ENCODE assay signal across 9 cellular contexts in genomic region chr18:36274296-36274695, GRCh38. TPM values are rescaled to one million over a fixed set of nuclear protein-coding genes. Genes with fewer than 3 reads are reported as not detected.
"Had no signal": no experiment of that assay in that cellular context is flagged by ENCODE, and none has a peak within 500 bp of the region (broad histone marks: within the 10 kb centered on the region; RNA-seq: fewer than 3 reads in every experiment).

No MANE protein-coding gene starts in this region.

- H3K4me2 ChIP-seq: GM23338 had no signal

- H3K4me3 ChIP-seq: GM23338 had no signal

- ATAC-seq: GM23338 had no signal

- FAIRE-seq: H1, H54, HTR-8/SVneo had no signal

- H2AFZ ChIP-seq: GM23338 had no signal

- H3K27ac Mint-ChIP-seq: GM23338, H9 had no signal

- H3K9me3 Mint-ChIP-seq: H9 had no signal

- DNase-seq: H9, HCEC 1CT, IMR-90, KBM-7 had no signal

- H3K4me3 Mint-ChIP-seq: GM23338, H9 had no signal

- H3K4me1 Mint-ChIP-seq: GM23338, H9 had no signal

RNA-seq across cellular contexts. Expression of gene FHOD3, which starts 23.2 kb away (rescaled TPM):
- total RNA-seq: HT-29 had no signal
